ENCODE assay signal across 8 cellular contexts in the genomic region with DNA sequence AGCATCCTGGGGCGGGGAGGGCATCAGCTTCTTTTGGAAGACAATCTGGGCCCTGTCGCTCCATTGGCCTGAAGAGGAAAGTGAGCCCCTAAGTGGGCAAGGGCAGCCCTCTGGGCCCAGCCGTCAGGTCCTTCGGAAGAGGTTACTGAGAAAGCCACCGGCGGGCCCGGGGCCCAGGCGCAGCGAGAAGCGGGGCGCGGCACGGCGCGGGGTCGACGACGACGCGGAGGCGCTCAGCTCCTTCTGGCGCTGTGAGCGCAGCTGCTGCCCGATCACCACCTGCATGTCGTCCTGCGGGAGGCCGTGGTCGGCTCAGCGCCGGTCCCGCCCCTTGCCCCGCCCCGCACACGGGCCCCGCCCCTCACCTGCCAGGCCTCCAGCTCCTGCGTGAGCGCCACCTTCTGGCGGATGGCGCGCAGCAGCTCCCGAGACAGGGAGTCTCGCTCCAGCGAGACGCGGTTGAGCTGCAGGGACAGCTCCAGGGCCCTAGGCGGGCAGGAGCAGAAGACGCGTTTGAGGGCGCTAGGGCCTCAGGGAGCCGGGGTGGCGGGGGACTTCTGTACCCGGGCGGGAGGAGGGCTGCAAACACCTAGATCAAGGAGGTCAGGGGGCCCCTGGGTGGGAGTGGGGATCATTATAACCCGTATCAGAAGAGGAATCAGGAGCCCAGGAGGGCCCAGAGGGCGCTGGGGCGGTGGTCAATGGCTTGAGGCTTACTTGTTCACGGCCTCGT. TPM values are rescaled to one million over a fixed set of nuclear protein-coding genes. Genes with fewer than 3 reads are reported as not detected.
DNase-seq lines count a peak whose midpoint lies in the region; ATAC-seq, FAIRE-seq and TF ChIP-seq lines count a peak whose summit lies in the region.

No MANE protein-coding gene starts in this region.

- H3K9me3 ChIP-seq in GM23248 (ENCODE audit: low read depth): no peaks in the 10 kb centered on the region

- DNase-seq in AML-193 (lab: John Stamatoyannopoulos, UW) (peak; percentile 63 to 71), GM23248 (peak; percentile 82), NCI-H2081 treated with DMSO at 0.1 percent for 48 hours (lab: John Stamatoyannopoulos, UW) (peak; percentile 29), activated B cell treated with CpG ODN at 0.5 μM for 24 hours (peak; percentile 79), bronchial epithelial cell (ENCODE audit: low read depth) (peak; percentile 68), kidney glomerular epithelial cell (lab: John Stamatoyannopoulos, UW) (peak; percentile 43), cortex of kidney (lab: John Stamatoyannopoulos, UW) (no peak)
- peak; percentile 93 to 96 for DNase-seq in stimulated activated CD4-positive, alpha-beta T cell treated with anti-CD3 and anti-CD28 coated beads, Interleukin-2, amount 100 ng/mL, for 48 hours

- H3K36me3 ChIP-seq in GM23248 (ENCODE audit: low read depth): no peaks in the 10 kb centered on the region; the same call in 1 of the 2 replicates
- peaks cover 19% of the 10 kb centered on the region for H3K36me3 ChIP-seq in bronchial epithelial cell (ENCODE audit: control insufficient read depth, insufficient read depth, low read length)

- peak; percentile 51 for ATAC-seq in activated B cell treated with CpG ODN at 0.5 μM for 24 hours (ENCODE audit: low read depth)

- CTCF ChIA-PET in activated B cell treated with CpG ODN at 0.5 μM for 24 hours (lab: Charles Lee): interaction anchor here (0.5 to 9.0 kb wide), 16 partner anchors 9 to 161 kb away, joined by 3 to 87 read pairs (median 4); a partner anchor contains a TSS

- 0 out of 2 replicates have a peak, but pooled peaks cover 2% of the 10 kb centered on the region for H3K27me3 ChIP-seq in GM23248 (replicated peaks; ENCODE audit: insufficient read depth)
- H3K27me3 ChIP-seq in bronchial epithelial cell (ENCODE audit: control insufficient read depth, insufficient read depth, low read length): no peaks in the 10 kb centered on the region

- peaks cover 1% of the 10 kb centered on the region for H3K4me1 ChIP-seq in GM23248 (ENCODE audit: insufficient read depth)

- H3K4me2 ChIP-seq in GM23248 (ENCODE audit: unreplicated experiment): no peak overlapping the region

- peaks cover 25% of the 10 kb centered on the region for H3K27me3 Mint-ChIP-seq in activated B cell treated with CpG ODN at 0.5 μM for 24 hours

- no peak overlapping the region for H3K4me3 ChIP-seq in GM23248
- no peak overlapping the region for H3K4me3 ChIP-seq in bronchial epithelial cell (ENCODE audit: low read depth, low read length)

- H3F3A ChIP-seq in GM23248 (ENCODE audit: insufficient read depth): peaks cover 8% of the 10 kb centered on the region; the same call in 1 of the 2 replicates

- peaks cover 21% of the 10 kb centered on the region for H3K36me3 Mint-ChIP-seq in activated B cell treated with CpG ODN at 0.5 μM for 24 hours (ENCODE audit: low read depth)

- in situ Hi-C loops in GM23248 (cut with MboI): no loop called here

- peaks cover 25% of the 10 kb centered on the region for H3K4me1 Mint-ChIP-seq in activated B cell treated with CpG ODN at 0.5 μM for 24 hours

- no peak overlapping the region for H3K9ac ChIP-seq in GM23248

- no peaks in the 10 kb centered on the region for H3K9me3 Mint-ChIP-seq in activated B cell treated with CpG ODN at 0.5 μM for 24 hours

- H2AFZ ChIP-seq in GM23248: no peak overlapping the region

- TF ChIP-seq CTCF in activated B cell treated with CpG ODN at 0.5 μM for 24 hours (IDR thresholded peaks at IDR 0.05): peak; percentile 42
- TF ChIP-seq CTCF in bronchial epithelial cell (IDR thresholded peaks at IDR 0.05; ENCODE audit: insufficient read depth, low read length, severe bottlenecking): peak; percentile 90

- H3K27ac Mint-ChIP-seq in activated B cell treated with CpG ODN at 0.5 μM for 24 hours: no peak overlapping the region

- H3K27ac ChIP-seq in GM23248: no peak overlapping the region

- no peaks in the 10 kb centered on the region for H4K20me1 ChIP-seq in GM23248 (ENCODE audit: insufficient read depth)

- no peak overlapping the region for H3K4me3 Mint-ChIP-seq in activated B cell treated with CpG ODN at 0.5 μM for 24 hours

- no peaks in the 10 kb centered on the region for H3K9me2 ChIP-seq in GM23248 (ENCODE audit: insufficient read depth)

- no peaks in the 10 kb centered on the region for H3K79me2 ChIP-seq in GM23248 (ENCODE audit: insufficient read depth)

- FAIRE-seq in bronchial epithelial cell (lab: Jason Lieb, UNC): no peak

- intact Hi-C loops in activated B cell treated with CpG ODN at 0.5 μM for 24 hours (cut with micrococcal nuclease): loop anchor here (1.0 to 2.0 kb wide), 2 partner anchors 25 to 31 kb away; no protein-coding TSS in a partner anchor

- POLR2A ChIA-PET in activated B cell treated with CpG ODN at 0.5 μM for 24 hours (lab: Charles Lee): interaction anchor here (0.6 to 2.4 kb wide), 11 partner anchors 8 to 349 kb away, joined by 3 to 23 read pairs (median 4); a partner anchor contains a TSS

- 39 to 40% methylated on average over 38 to 55 of the region's 58 CpGs for WGBS in GM23248 (ENCODE audit: low coverage in 1 of 2, low lambda C conversion rate in 2 of 2, missing lambda C conversion rate in 2 of 2), 2 experiments

RNA-seq across cellular contexts. Expression of a gene that starts 4.3 kb away (rescaled TPM):
- total RNA-seq in GM23248 (2014; rRNA removed; shearing (Covaris generic)): 12.3 and 17.7 TPM in 2 replicates
- 18.1 and 22.4 TPM in 2 replicates for polyA plus RNA-seq in GM23248 (2016; fragmentation: Nextera tagmentation; extraction: Ambion mirVana)
- 45.8 and 47.1 TPM in 2 replicates for total RNA-seq in activated B cell treated with CpG ODN at 0.5 μM for 24 hours
- 23.7 and 28.4 TPM in 2 replicates for total RNA-seq in bronchial epithelial cell

RNA-seq across cellular contexts. Expression of a gene that starts 4.4 kb away (rescaled TPM):
- 5.8 and 7.2 TPM in 2 replicates for total RNA-seq in GM23248 (2014; rRNA removed; shearing (Covaris generic))
- 53.2 and 60.4 TPM in 2 replicates for polyA plus RNA-seq in GM23248 (2016; fragmentation: Nextera tagmentation; extraction: Ambion mirVana)
- total RNA-seq in activated B cell treated with CpG ODN at 0.5 μM for 24 hours (17.7 and 20.4 TPM in 2 replicates), bronchial epithelial cell (1.1 and 5.6 TPM in 2 replicates)

RNA-seq across cellular contexts. Expression of a gene that starts 8.0 kb away (rescaled TPM):
- total RNA-seq in GM23248 (2014; rRNA removed; shearing (Covaris generic)): 700 and 735 TPM in 2 replicates
- 864 and 895 TPM in 2 replicates for polyA plus RNA-seq in GM23248 (2016; fragmentation: Nextera tagmentation; extraction: Ambion mirVana)
- total RNA-seq in activated B cell treated with CpG ODN at 0.5 μM for 24 hours (0.47 and 1.0 TPM in 2 replicates), bronchial epithelial cell (440 and 686 TPM in 2 replicates)

RNA-seq across cellular contexts. Expression of a gene that starts 8.6 kb away (rescaled TPM):
- 0.11 TPM in 1 of 2 replicates, not detected in the other for total RNA-seq in GM23248 (2014; rRNA removed; shearing (Covaris generic))
- 0.30 and 0.63 TPM in 2 replicates for polyA plus RNA-seq in GM23248 (2016; fragmentation: Nextera tagmentation; extraction: Ambion mirVana)
- total RNA-seq in activated B cell treated with CpG ODN at 0.5 μM for 24 hours (not detected in 2 replicates), bronchial epithelial cell (24.5 and 56.1 TPM in 2 replicates)

RNA-seq across cellular contexts. Expression of a gene that starts 10.2 kb away (rescaled TPM):
- total RNA-seq in GM23248 (2014; rRNA removed; shearing (Covaris generic)): not detected in 2 replicates
- 0.32 and 0.33 TPM in 2 replicates for polyA plus RNA-seq in GM23248 (2016; fragmentation: Nextera tagmentation; extraction: Ambion mirVana)
- total RNA-seq in activated B cell treated with CpG ODN at 0.5 μM for 24 hours (not detected in 2 replicates), bronchial epithelial cell (not detected in 2 replicates)

Comparison
In these comparisons a context has a peak if more than half of its experiments do, and no peak if none do; other contexts are left out.
1. RNA of a gene that starts 8.0 kb away (total RNA-seq): 700 to 735 TPM in GM23248 and 440 to 686 TPM in bronchial epithelial cell; 0.47 to 1.0 TPM in activated B cell treated with CpG ODN at 0.5 μM for 24 hours; every median in the first group is over 100 times any median in the second.